Comparison of ENCODE assay signal across 1 cellular context in the genomic region with DNA sequence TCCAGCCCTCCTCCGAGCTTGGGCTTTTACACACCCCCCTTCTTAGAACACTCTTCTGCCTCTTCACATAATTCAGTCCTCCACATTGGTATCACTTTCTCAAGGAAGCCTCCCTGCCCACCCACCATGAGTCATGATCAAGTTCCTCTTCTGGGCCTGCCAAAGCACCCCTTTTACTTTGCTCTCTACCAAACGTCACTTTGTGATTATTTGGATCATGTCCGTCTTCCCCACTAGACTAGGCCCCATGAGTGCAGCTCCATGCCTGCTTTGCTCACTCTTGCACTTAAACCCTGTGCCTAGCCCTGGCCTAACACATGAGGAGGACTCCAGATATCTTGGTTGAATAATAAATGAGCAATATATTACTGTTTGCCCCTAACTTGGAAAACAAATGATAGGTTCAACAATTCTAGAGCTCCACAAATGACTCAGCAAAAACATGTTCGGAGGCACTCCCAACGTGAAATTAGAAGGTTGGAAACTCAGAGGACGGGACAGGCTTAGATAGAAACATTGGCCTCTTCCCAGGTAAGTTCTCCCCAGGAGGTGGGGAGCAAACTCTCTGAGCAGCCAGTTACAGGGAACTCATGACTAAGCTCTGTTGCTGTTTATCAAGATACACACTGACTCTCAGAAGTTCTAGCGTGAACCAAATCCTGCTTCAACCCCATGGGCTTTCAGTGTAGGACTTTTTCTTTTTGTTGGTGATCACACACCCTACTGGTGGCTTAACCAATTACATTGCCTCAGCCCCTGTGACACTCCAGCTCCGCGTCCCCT.
TF ChIP-seq lines count a peak whose summit lies in the region.

No MANE protein-coding gene starts in this region.

TF ChIP-seq in HCT116, 20 proteins besides CTCF, POLR2A, EP300 and RAD21:
- TF ChIP-seq ZFX (IDR thresholded peaks at IDR 0.05) (peak; percentile 62), SRF (IDR thresholded peaks at IDR 0.05; ENCODE audit: low read depth) (no peak), SIN3A (IDR thresholded peaks at IDR 0.05; ENCODE audit: low read depth) (no peak), CBX3 (IDR thresholded peaks at IDR 0.05; ENCODE audit: low read depth) (peak; percentile 35; the same call in 1 of the 2 replicates)
